In the genomic region with DNA sequence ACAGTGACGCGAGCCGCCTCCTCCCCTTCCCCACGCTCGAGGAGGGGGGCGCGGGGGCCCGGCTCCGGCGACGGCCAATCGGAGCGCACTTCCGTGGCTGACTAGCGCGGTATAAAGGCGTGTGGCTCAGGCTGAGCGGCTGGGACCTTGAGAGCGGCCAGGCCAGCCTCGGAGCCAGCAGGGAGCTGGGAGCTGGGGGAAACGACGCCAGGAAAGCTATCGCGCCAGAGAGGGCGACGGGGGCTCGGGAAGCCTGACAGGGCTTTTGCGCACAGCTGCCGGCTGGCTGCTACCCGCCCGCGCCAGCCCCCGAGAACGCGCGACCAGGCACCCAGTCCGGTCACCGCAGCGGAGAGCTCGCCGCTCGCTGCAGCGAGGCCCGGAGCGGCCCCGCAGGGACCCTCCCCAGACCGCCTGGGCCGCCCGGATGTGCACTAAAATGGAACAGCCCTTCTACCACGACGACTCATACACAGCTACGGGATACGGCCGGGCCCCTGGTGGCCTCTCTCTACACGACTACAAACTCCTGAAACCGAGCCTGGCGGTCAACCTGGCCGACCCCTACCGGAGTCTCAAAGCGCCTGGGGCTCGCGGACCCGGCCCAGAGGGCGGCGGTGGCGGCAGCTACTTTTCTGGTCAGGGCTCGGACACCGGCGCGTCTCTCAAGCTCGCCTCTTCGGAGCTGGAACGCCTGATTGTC, we compare ENCODE assay signal across 8 cellular contexts. TPM values are rescaled to one million over a fixed set of nuclear protein-coding genes. Genes with fewer than 3 reads are reported as not detected.
DNase-seq lines count a peak whose midpoint lies in the region; ATAC-seq and TF ChIP-seq lines count a peak whose summit lies in the region.

A gene (plus strand): TSS at position 142 of the 703 bp plus-strand sequence. CDS start 286 bp downstream, at position 428.

- intact Hi-C loops in left cardiac atrium (cut with DNase I) (loop anchor here in 1 of 2 donors (2.0 kb wide), 1 partner anchor 15 kb away; no protein-coding TSS in a partner anchor), prostate gland (cut with DNase I) (loop anchor here (10.0 kb wide), 1 partner anchor 67 kb away; a partner anchor contains a TSS), upper lobe of right lung (cut with DNase I) (no loop called here)

- ATAC-seq in HG02571 (IDR thresholded peaks at IDR 0.05; ENCODE audit: unreplicated experiment), result peak; percentile 30
- ATAC-seq in T-helper 17 cell, result peak; percentile 45
- peak; percentile 65 for ATAC-seq in left cardiac atrium
- peak; percentile 64 for ATAC-seq in upper lobe of right lung

- WGBS in prostate gland, result under 1% methylated on average over 73 of the region's 73 CpGs

- H3K9me3 ChIP-seq in T-helper 17 cell (ENCODE audit: control insufficient read depth, low read length, poor library complexity, severe bottlenecking) (no peaks in the 10 kb centered on the region), prostate gland (no peaks in the 10 kb centered on the region), upper lobe of right lung (no peaks in the 10 kb centered on the region)

- peak within 1 kb of the TSS; percentile 98 for H3K4me3 Mint-ChIP-seq in T-helper 17 cell

- peak within 1 kb of the TSS; percentile 99 for H3K27ac Mint-ChIP-seq in T-helper 17 cell

- H3K36me3 ChIP-seq in prostate gland (no peaks in the 10 kb centered on the region), upper lobe of right lung (no peaks in the 10 kb centered on the region)

- H3K4me1 Mint-ChIP-seq in T-helper 17 cell, result peaks cover 41% of the 10 kb centered on the region

- DNase-seq in GM04503 (ENCODE audit: low read depth), result peak; percentile 71
- DNase-seq in NCI-H1694 (lab: John Stamatoyannopoulos, UW), result peak; percentile 73
- peak; percentile 94 to 98 (median 95) for DNase-seq in T-helper 17 cell
- DNase-seq in amygdala (lab: John Stamatoyannopoulos, UW), result peak; percentile 57 to 99 (median 96)
- peak; percentile 99 for DNase-seq in left cardiac atrium
- DNase-seq in prostate gland (ENCODE audit: low spot score), result peak; percentile 98
- DNase-seq in upper lobe of right lung, result peak; percentile 99

- no peaks in the 10 kb centered on the region for H3K27me3 Mint-ChIP-seq in T-helper 17 cell

- H3K27ac ChIP-seq in prostate gland, result peak within 1 kb of the TSS; percentile 100
- peak within 1 kb of the TSS; percentile 100 for H3K27ac ChIP-seq in upper lobe of right lung

- peaks cover 5% of the 10 kb centered on the region for H3K36me3 Mint-ChIP-seq in T-helper 17 cell (ENCODE audit: low read depth)

- peak within 1 kb of the TSS; percentile 79 to 85 for H3K4me3 ChIP-seq in prostate gland
- H3K4me3 ChIP-seq in upper lobe of right lung, result peak within 1 kb of the TSS; percentile 88

- H3K27me3 ChIP-seq in prostate gland (replicated peaks; ENCODE audit: insufficient read depth), result no peaks in the 10 kb centered on the region
- no peaks in the 10 kb centered on the region for H3K27me3 ChIP-seq in upper lobe of right lung

- peak; percentile 100 for TF ChIP-seq POLR2A in prostate gland (IDR thresholded peaks at IDR 0.05)

- H3K4me1 ChIP-seq in prostate gland (replicated peaks), result peaks cover 32% of the 10 kb centered on the region
- H3K4me1 ChIP-seq in upper lobe of right lung, result peaks cover 39% of the 10 kb centered on the region

- TF ChIP-seq CTCF in prostate gland (IDR thresholded peaks at IDR 0.05) (peak in 2 of 4 experiments; percentile 11 to 20), upper lobe of right lung (IDR thresholded peaks at IDR 0.05) (peak; percentile 11)

RNA-seq across cellular contexts. Expression of the gene that starts here (rescaled TPM):
- total RNA-seq in T-helper 17 cell (1,000 to 10,000 TPM; 1,500 to 1,584 TPM), left cardiac atrium (100 to 1,000 TPM in 1 of 2 donors, 10 to 100 TPM in 1; 46.6 to 216 TPM), prostate gland (100 to 1,000 TPM; 173 to 290 TPM), upper lobe of right lung (174 TPM)

Comparison
In these comparisons a context has a peak if more than half of its experiments do, and no peak if none do; other contexts are left out.
1. Peak in every context shown above with its lines: DNase-seq, ATAC-seq, H3K4me3 ChIP-seq and H3K27ac ChIP-seq.